In genomic region chr5:33379757-33380156, GRCh38 we compare ENCODE assay signal across 8 cellular contexts.
DNase-seq lines count a peak whose midpoint lies in the region; ATAC-seq, FAIRE-seq and TF ChIP-seq lines count a peak whose summit lies in the region.

No MANE protein-coding gene starts in this region.

- H3K27ac ChIP-seq in coronary artery, result no peak overlapping the region

- TF ChIP-seq CTCF in WI38 (IDR thresholded peaks at IDR 0.05; ENCODE audit: low read depth, low read length) (peak; percentile 47; the same call in 1 of the 2 replicates), coronary artery (IDR thresholded peaks at IDR 0.05) (no peak)

- FAIRE-seq in urothelium cell line (lab: Jason Lieb, UNC), result no peak

- ATAC-seq in HG03442 (IDR thresholded peaks at IDR 0.05; ENCODE audit: unreplicated experiment) (no peak), HG02973 (IDR thresholded peaks at IDR 0.05; ENCODE audit: unreplicated experiment) (no peak)

- H3K4me3 ChIP-seq in WI38 (ENCODE audit: low read depth, low read length), result no peak overlapping the region
- H3K4me3 ChIP-seq in coronary artery, result no peak overlapping the region

- DNase-seq in Daoy (ENCODE audit: low read depth) (peak; percentile 21), HS-27A (ENCODE audit: low read depth) (peak; percentile 61), left kidney (ENCODE audit: low read depth, low spot score) (peak; percentile 19), coronary artery (ENCODE audit: low spot score) (no peak), urothelium cell line (ENCODE audit: low spot score) (no peak)

Comparison
In these comparisons a context has a peak if more than half of its experiments do, and no peak if none do; other contexts are left out.
1. DNase-seq: peak in Daoy (single experiment), HS-27A (single experiment) and left kidney (single experiment); none in coronary artery (single experiment) and urothelium cell line (single experiment).